Comparison of ENCODE assay signal across 24 cellular contexts in genomic region chr14:76726551-76726961, GRCh38. TPM values are rescaled to one million over a fixed set of nuclear protein-coding genes. Genes with fewer than 3 reads are reported as not detected.
DNase-seq lines count a peak whose midpoint lies in the region; ATAC-seq, FAIRE-seq and TF ChIP-seq lines count a peak whose summit lies in the region.
"Had no signal": no experiment of that assay in that cellular context is flagged by ENCODE, and none has a peak within 500 bp of the region (broad histone marks: within the 10 kb centered on the region; RNA-seq: fewer than 3 reads in every experiment).

No MANE protein-coding gene starts in this region.

- CTCF ChIA-PET in HepG2 (lab: Yijun Ruan, JAX; ENCODE audit: low intra/inter-chr PET ratio, low total read pairs): no interaction called here

- peak; percentile 20 to 61 (median 36) for ATAC-seq in right lobe of liver
- ATAC-seq in HepG2: no peak
- peak in 1 of 2 donors; percentile 63 for ATAC-seq in lower lobe of right lung
- ATAC-seq in GM19351 (IDR thresholded peaks at IDR 0.05; ENCODE audit: unreplicated experiment): no peak
- ATAC-seq: activated T-cell treated with anti-CD3 and anti-CD28 coated beads, Interleukin-2, amount 50 U/mL, for 4 hours; naive thymus-derived CD4-positive, alpha-beta T cell; Panc1; sciatic nerve had no signal

- in situ Hi-C loops in HepG2 (cut with HindIII; ENCODE audit: extremely low pct_ligation_motif_present, low pct_unique_long_range_greater_than_20kb): no loop called here

- H3K36me3 ChIP-seq in right lobe of liver (no peaks in the 10 kb centered on the region), HepG2 (replicated peaks in 1 of 2; ENCODE audit: control insufficient read depth in 1 of 2, insufficient read depth in 2 of 2, low read length in 2 of 2) (no peaks in the 10 kb centered on the region), esophagus muscularis mucosa (no peaks in the 10 kb centered on the region), lower lobe of right lung (no peaks in the 10 kb centered on the region)
- H3K36me3 ChIP-seq: ovary had no signal

- no peak for TF ChIP-seq POLR2A in right lobe of liver (IDR thresholded peaks at IDR 0.05)
- no peak for TF ChIP-seq POLR2A in HepG2 (IDR thresholded peaks at IDR 0.05; ENCODE audit: insufficient read depth in 1 of 2, low read depth in 2 of 2, low read length in 2 of 2)
- TF ChIP-seq POLR2A in esophagus muscularis mucosa (IDR thresholded peaks at IDR 0.05; ENCODE audit: low read depth): no peak

- FAIRE-seq in HepG2 (lab: Jason Lieb, UNC): no peak

- TF ChIP-seq EP300 in HepG2 (IDR thresholded peaks at IDR 0.05; ENCODE audit: low read depth in 2 of 2, low read length in 2 of 2): no peak
- no peak for TF ChIP-seq EP300 in HepG2 (CRISPR knock-in tag; IDR thresholded peaks at IDR 0.05; ENCODE audit: borderline replicate concordance)
- no peak for TF ChIP-seq EP300 in esophagus muscularis mucosa (IDR thresholded peaks at IDR 0.05)

- no peaks in the 10 kb centered on the region for H4K20me1 ChIP-seq in HepG2 (ENCODE audit: insufficient read depth, low read length)

- BruUV-seq in HepG2 (replicated peaks; lab: Mats Ljungman, UMichigan): no TSS peak

- TF ChIP-seq CTCF in right lobe of liver (IDR thresholded peaks at IDR 0.05) (no peak), HepG2 (CRISPR knock-in tag; IDR thresholded peaks at IDR 0.05) (no peak), esophagus muscularis mucosa (IDR thresholded peaks at IDR 0.05) (no peak), lower lobe of right lung (IDR thresholded peaks at IDR 0.05) (no peak)

- intact Hi-C loops in right lobe of liver (cut with DNase I): no loop called here
- intact Hi-C loops in HepG2 (cut with micrococcal nuclease; ENCODE audit: unreplicated experiment): no loop called here
- intact Hi-C loops in esophagus muscularis mucosa (cut with DNase I): no loop called here
- intact Hi-C loops in lower lobe of right lung (cut with DNase I): no loop called here

- H2AFZ ChIP-seq in HepG2 (ENCODE audit: low read length): no peak overlapping the region

- POLR2A ChIA-PET in HepG2 (lab: Yijun Ruan, JAX): no interaction called here

- H3K27me3 ChIP-seq in right lobe of liver: no peaks in the 10 kb centered on the region
- peaks cover 2 to 18% of the 10 kb centered on the region in 2 experiments; a peak in 3 of 5 replicates for H3K27me3 ChIP-seq in HepG2 (ENCODE audit: control insufficient read depth in 1 of 2, insufficient read depth in 2 of 2, low read length in 2 of 2)
- H3K27me3 ChIP-seq in esophagus muscularis mucosa: peaks cover 0 to 8% (median 0%) of the 10 kb centered on the region in 4 donors
- no peaks in the 10 kb centered on the region for H3K27me3 ChIP-seq in lower lobe of right lung (ENCODE audit: low read depth)
- H3K27me3 ChIP-seq: ovary had no signal

- H3K4me3 ChIP-seq in right lobe of liver (no peak overlapping the region), HepG2 (replicated peaks in 1 of 3; ENCODE audit: insufficient read depth in 1 of 3, low read depth in 2 of 3, low read length in 3 of 3) (no peak overlapping the region), esophagus muscularis mucosa (peak overlapping the region in 3 of 4 donors; percentile 12 to 26 (median 22)), lower lobe of right lung (peak overlapping the region; percentile 15)
- H3K4me3 ChIP-seq: ovary, SK-N-MC had no signal

- no peak overlapping the region for H3K4me2 ChIP-seq in HepG2 (ENCODE audit: low read depth, low read length)
- H3K4me2 ChIP-seq: KMS-11 had no signal

- H3K27ac ChIP-seq in right lobe of liver: no peak overlapping the region
- H3K27ac ChIP-seq in HepG2 (ENCODE audit: extremely low read length, insufficient read depth, low read length): no peak overlapping the region
- peak overlapping the region in 3 of 4 donors; percentile 31 to 43 (median 34) for H3K27ac ChIP-seq in esophagus muscularis mucosa (replicated peaks in 1 of 4)
- H3K27ac ChIP-seq in lower lobe of right lung: peak overlapping the region; percentile 50
- H3K27ac ChIP-seq: C4-2B, KMS-11, ovary, SK-N-MC had no signal

- H3K4me1 ChIP-seq in right lobe of liver (no peaks in the 10 kb centered on the region), HepG2 (ENCODE audit: insufficient read depth, low read length) (no peaks in the 10 kb centered on the region), esophagus muscularis mucosa (peaks cover 0 to 17% (median 9%) of the 10 kb centered on the region in 4 donors), lower lobe of right lung (peaks cover 29% of the 10 kb centered on the region)

- no peaks in the 10 kb centered on the region for H3K79me2 ChIP-seq in HepG2 (ENCODE audit: insufficient read depth, low read length)

- no peak for DNase-seq in right lobe of liver
- DNase-seq in HepG2 (ENCODE audit: low spot score): no peak
- no peak for DNase-seq in esophagus muscularis mucosa (ENCODE audit: extremely low spot score)
- no peak for DNase-seq in lower lobe of right lung
- DNase-seq in activated gamma-delta T cell (lab: John Stamatoyannopoulos, UW): no peak
- no peak for DNase-seq in activated CD4-positive, alpha-beta T cell treated with anti-CD3 and anti-CD28 coated beads for 4 hours
- DNase-seq in NCI-H2107 (lab: John Stamatoyannopoulos, UW): no peak
- DNase-seq: activated CD4-positive, CD25-positive, alpha-beta regulatory T cell treated with anti-CD3 and anti-CD28 coated beads, Interleukin-2, amount 50 U/mL, for 72 hours; activated CD8-positive, alpha-beta memory T cell treated with anti-CD3 and anti-CD28 coated beads for 24 hours; activated naive CD4-positive, alpha-beta T cell treated with anti-CD3 and anti-CD28 coated beads for 36 hours; activated T-cell treated with anti-CD3 and anti-CD28 coated beads, Interleukin-2, amount 50 U/mL, for 4 hours; aorta; GDM1; naive thymus-derived CD4-positive, alpha-beta T cell; NCI-H2029; NCI-H446 treated with DMSO at 0.1 percent for 48 hours; NK-92 treated with Interleukin-12 subunit alpha and Interleukin-12 subunit beta, amount 100 ng/mL, for 24 hours; ovary had no signal

- no peak overlapping the region for H3K9ac ChIP-seq in HepG2 (ENCODE audit: insufficient read depth, low read depth, low read length)
- H3K9ac ChIP-seq: KMS-11 had no signal

- no peak for TF ChIP-seq RAD21 in HepG2 (CRISPR knock-in tag; IDR thresholded peaks at IDR 0.05)

- 59% methylated on average over 7 of the region's 11 CpGs for WGBS in right lobe of liver (ENCODE audit: insufficient coverage, low coverage, low lambda C conversion rate, missing lambda C conversion rate)
- 25% methylated on average over 7 of the region's 11 CpGs for WGBS in HepG2 (ENCODE audit: low lambda C conversion rate)
- 62% methylated on average over 8 of the region's 11 CpGs for WGBS in esophagus muscularis mucosa

- H3K9me3 ChIP-seq in right lobe of liver (no peaks in the 10 kb centered on the region), HepG2 (ENCODE audit: low read length) (no peaks in the 10 kb centered on the region), esophagus muscularis mucosa (no peaks in the 10 kb centered on the region), lower lobe of right lung (no peaks in the 10 kb centered on the region)
- H3K9me3 ChIP-seq: ovary had no signal

TF ChIP-seq in HepG2, 621 proteins besides CTCF, POLR2A, EP300 and RAD21:
- no peak for TF ChIP-seq ZKSCAN1 (IDR thresholded peaks at IDR 0.05; ENCODE audit: low read length)
- TF ChIP-seq HHEX (CRISPR knock-in tag; IDR thresholded peaks at IDR 0.05): no peak
- TF ChIP-seq ZNF354B (CRISPR knock-in tag; IDR thresholded peaks at IDR 0.05): no peak
- no peak for TF ChIP-seq STAG1 (CRISPR knock-in tag; IDR thresholded peaks at IDR 0.05)
- TF ChIP-seq EEA1 (CRISPR knock-in tag; IDR thresholded peaks at IDR 0.05; ENCODE audit: borderline replicate concordance): no peak
TF ChIP-seq in HepG2: peak in this region for 0.

RNA-seq across cellular contexts. Expression of gene VASH1, which starts 34.7 kb away (rescaled TPM):
- total RNA-seq in right lobe of liver (10 to 100 TPM in 1 of 6 experiments, 1 to 10 TPM in 5; 2.0 to 12.3 (median 4.6) TPM), HepG2 (2016; rRNA removed; fragmentation: Illumina TruSeq; extraction: Trizol) (0.18 and 0.24 TPM in 2 replicates), esophagus muscularis mucosa (10 to 100 TPM in 2 of 4 donors, 1 to 10 TPM in 2; 5.6 to 17.5 (median 9.2) TPM), lower lobe of right lung (51.7 TPM)
- total RNA-seq in HepG2 (2016; cell fraction: cytosol; rRNA removed; fragmentation: Illumina TruSeq; extraction: Trizol; ENCODE audit: low read depth): not detected in 2 replicates
- 0.12 and 0.17 TPM in 2 replicates for total RNA-seq in HepG2 (2016; cell fraction: insoluble cytoplasmic fraction; rRNA removed; fragmentation: Illumina TruSeq; extraction: Trizol)
- 0.10 and 0.15 TPM in 2 replicates for total RNA-seq in HepG2 (2016; cell fraction: membrane; rRNA removed; fragmentation: Illumina TruSeq; extraction: Trizol)
- total RNA-seq in HepG2 (2016; cell fraction: nucleus; rRNA removed; fragmentation: Illumina TruSeq; extraction: Trizol): 0.34 and 0.43 TPM in 2 replicates
- polyA plus RNA-seq in HepG2 (2011; rRNA removed): 0.11 and 0.42 TPM in 2 replicates
- polyA plus RNA-seq in HepG2 (2011; cell fraction: cytosol; rRNA removed): 0.15 and 0.32 TPM in 2 replicates
- polyA plus RNA-seq in HepG2 (2011; cell fraction: nucleus; rRNA removed): 0.71 and 0.77 TPM in 2 replicates
- 0.28 and 0.65 TPM in 2 replicates for polyA plus RNA-seq in HepG2 (2012)
- polyA plus RNA-seq in HepG2 (2016; cell fraction: cytosol; fragmentation: Illumina TruSeq; extraction: Trizol; ENCODE audit: low read depth): 0.10 TPM in 1 of 2 replicates, not detected in the other
- 0.24 and 0.26 TPM in 2 replicates for polyA plus RNA-seq in HepG2 (2016; cell fraction: insoluble cytoplasmic fraction; fragmentation: Illumina TruSeq; extraction: Trizol; ENCODE audit: low read depth)
- polyA plus RNA-seq in HepG2 (2016; cell fraction: membrane; fragmentation: Illumina TruSeq; extraction: Trizol; ENCODE audit: low read depth): 0.21 TPM in 1 of 2 replicates, not detected in the other
- 0.43 and 0.83 TPM in 2 replicates for polyA plus RNA-seq in HepG2 (2016; cell fraction: nucleus; fragmentation: Illumina TruSeq; extraction: Trizol; ENCODE audit: insufficient read depth, low read depth)
- polyA minus RNA-seq in HepG2 (2011; rRNA and poly(A)+ RNA removed; ENCODE audit: low replicate concordance): 0.28 TPM in 1 of 2 replicates, not detected in the other
- 0.18 and 0.69 TPM in 2 replicates for polyA minus RNA-seq in HepG2 (2011; cell fraction: cytosol; rRNA and poly(A)+ RNA removed)
- polyA minus RNA-seq in HepG2 (2011; cell fraction: nucleus; rRNA and poly(A)+ RNA removed): 0.50 and 0.64 TPM in 2 replicates

Comparison
In these comparisons a context has a peak if more than half of its experiments do, and no peak if none do; other contexts are left out.
1. ATAC-seq: peak in right lobe of liver (4 of 4); none in HepG2 (single experiment) and GM19351 (single experiment).
2. H3K27ac ChIP-seq: peak in esophagus muscularis mucosa (3 of 4) and lower lobe of right lung (single experiment); none in right lobe of liver (0 of 3) and HepG2 (single experiment).
3. H3K4me3 ChIP-seq: peak in esophagus muscularis mucosa (3 of 4) and lower lobe of right lung (single experiment); none in right lobe of liver (0 of 3) and HepG2 (0 of 3).